ENCODE assay signal across 1 cellular context in the genomic region with DNA sequence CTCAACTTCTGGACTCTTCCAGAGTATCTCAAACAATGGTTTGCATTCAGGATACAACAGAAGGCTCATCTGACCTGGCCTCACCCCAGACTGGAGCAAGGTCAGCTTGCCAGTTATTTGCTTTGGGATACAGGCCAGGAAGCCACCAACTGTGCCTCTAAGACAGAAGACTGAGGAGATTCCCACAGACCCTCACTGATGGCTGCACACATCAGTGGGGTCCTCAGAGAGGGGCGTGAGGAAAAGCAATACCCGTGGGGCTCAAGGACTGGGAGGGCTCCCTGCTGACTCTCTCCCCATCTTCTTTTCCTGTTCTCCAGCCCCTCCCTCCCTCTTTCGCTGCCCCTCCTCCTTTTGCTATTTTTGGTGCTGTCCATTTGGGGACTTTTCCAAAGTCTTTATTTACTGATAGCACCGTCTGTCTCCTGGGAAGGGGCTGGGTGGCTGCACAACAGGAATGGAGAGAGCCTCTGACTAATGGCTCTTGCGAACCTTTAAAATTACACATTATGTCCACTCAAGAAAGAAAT.
TF ChIP-seq lines count a peak whose summit lies in the region.

No MANE protein-coding gene starts in this region.

TF ChIP-seq in HepG2, 621 proteins besides CTCF, POLR2A, EP300 and RAD21 (continued from another document and continues in another):
- TF ChIP-seq, protein P1, sequence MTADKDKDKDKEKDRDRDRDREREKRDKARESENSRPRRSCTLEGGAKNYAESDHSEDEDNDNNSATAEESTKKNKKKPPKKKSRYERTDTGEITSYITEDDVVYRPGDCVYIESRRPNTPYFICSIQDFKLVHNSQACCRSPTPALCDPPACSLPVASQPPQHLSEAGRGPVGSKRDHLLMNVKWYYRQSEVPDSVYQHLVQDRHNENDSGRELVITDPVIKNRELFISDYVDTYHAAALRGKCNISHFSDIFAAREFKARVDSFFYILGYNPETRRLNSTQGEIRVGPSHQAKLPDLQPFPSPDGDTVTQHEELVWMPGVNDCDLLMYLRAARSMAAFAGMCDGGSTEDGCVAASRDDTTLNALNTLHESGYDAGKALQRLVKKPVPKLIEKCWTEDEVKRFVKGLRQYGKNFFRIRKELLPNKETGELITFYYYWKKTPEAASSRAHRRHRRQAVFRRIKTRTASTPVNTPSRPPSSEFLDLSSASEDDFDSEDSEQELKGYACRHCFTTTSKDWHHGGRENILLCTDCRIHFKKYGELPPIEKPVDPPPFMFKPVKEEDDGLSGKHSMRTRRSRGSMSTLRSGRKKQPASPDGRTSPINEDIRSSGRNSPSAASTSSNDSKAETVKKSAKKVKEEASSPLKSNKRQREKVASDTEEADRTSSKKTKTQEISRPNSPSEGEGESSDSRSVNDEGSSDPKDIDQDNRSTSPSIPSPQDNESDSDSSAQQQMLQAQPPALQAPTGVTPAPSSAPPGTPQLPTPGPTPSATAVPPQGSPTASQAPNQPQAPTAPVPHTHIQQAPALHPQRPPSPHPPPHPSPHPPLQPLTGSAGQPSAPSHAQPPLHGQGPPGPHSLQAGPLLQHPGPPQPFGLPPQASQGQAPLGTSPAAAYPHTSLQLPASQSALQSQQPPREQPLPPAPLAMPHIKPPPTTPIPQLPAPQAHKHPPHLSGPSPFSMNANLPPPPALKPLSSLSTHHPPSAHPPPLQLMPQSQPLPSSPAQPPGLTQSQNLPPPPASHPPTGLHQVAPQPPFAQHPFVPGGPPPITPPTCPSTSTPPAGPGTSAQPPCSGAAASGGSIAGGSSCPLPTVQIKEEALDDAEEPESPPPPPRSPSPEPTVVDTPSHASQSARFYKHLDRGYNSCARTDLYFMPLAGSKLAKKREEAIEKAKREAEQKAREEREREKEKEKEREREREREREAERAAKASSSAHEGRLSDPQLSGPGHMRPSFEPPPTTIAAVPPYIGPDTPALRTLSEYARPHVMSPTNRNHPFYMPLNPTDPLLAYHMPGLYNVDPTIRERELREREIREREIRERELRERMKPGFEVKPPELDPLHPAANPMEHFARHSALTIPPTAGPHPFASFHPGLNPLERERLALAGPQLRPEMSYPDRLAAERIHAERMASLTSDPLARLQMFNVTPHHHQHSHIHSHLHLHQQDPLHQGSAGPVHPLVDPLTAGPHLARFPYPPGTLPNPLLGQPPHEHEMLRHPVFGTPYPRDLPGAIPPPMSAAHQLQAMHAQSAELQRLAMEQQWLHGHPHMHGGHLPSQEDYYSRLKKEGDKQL (CRISPR knock-in tag; IDR thresholded peaks at IDR 0.05; ENCODE audit: low read depth): peak; percentile 41; the same call in 1 of the 2 replicates
- TF ChIP-seq ZFYVE20 (CRISPR knock-in tag; IDR thresholded peaks at IDR 0.05; ENCODE audit: borderline replicate concordance, low read depth): no peak
- TF ChIP-seq NCOA1 (CRISPR knock-in tag; IDR thresholded peaks at IDR 0.05): no peak
- TF ChIP-seq SOX6 (IDR thresholded peaks at IDR 0.05): no peak
- TF ChIP-seq SOX6 (CRISPR knock-in tag; IDR thresholded peaks at IDR 0.05): peak; percentile 49; the same call in 1 of the 2 replicates
- no peak for TF ChIP-seq FOXP1 (IDR thresholded peaks at IDR 0.05)
- TF ChIP-seq FOXP1 (CRISPR knock-in tag; IDR thresholded peaks at IDR 0.05): peak; percentile 54; the same call in 1 of the 2 replicates
- TF ChIP-seq, protein P2, sequence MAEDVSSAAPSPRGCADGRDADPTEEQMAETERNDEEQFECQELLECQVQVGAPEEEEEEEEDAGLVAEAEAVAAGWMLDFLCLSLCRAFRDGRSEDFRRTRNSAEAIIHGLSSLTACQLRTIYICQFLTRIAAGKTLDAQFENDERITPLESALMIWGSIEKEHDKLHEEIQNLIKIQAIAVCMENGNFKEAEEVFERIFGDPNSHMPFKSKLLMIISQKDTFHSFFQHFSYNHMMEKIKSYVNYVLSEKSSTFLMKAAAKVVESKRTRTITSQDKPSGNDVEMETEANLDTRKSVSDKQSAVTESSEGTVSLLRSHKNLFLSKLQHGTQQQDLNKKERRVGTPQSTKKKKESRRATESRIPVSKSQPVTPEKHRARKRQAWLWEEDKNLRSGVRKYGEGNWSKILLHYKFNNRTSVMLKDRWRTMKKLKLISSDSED (CRISPR knock-in tag; IDR thresholded peaks at IDR 0.05): no peak
- TF ChIP-seq HDAC1 (CRISPR knock-in tag; IDR thresholded peaks at IDR 0.05): peak; percentile 51
- no peak for TF ChIP-seq ZEB1 (IDR thresholded peaks at IDR 0.05; ENCODE audit: insufficient replicate concordance, low read depth)
- no peak for TF ChIP-seq DNMT1 (CRISPR knock-in tag; IDR thresholded peaks at IDR 0.05)
- no peak for TF ChIP-seq ZNF160 (CRISPR knock-in tag; IDR thresholded peaks at IDR 0.05)
- TF ChIP-seq ARID2 (CRISPR knock-in tag; IDR thresholded peaks at IDR 0.05; ENCODE audit: borderline replicate concordance): no peak
- TF ChIP-seq SUZ12 (IDR thresholded peaks at IDR 0.05; ENCODE audit: low read depth, low read length): no peak
- TF ChIP-seq KDM1A (CRISPR knock-in tag; IDR thresholded peaks at IDR 0.05): no peak
- TF ChIP-seq FLYWCH1 (CRISPR knock-in tag; IDR thresholded peaks at IDR 0.05): no peak
- no peak for TF ChIP-seq REPIN1 (CRISPR knock-in tag; IDR thresholded peaks at IDR 0.05; ENCODE audit: borderline replicate concordance, low read depth)
- TF ChIP-seq HNF4A (CRISPR knock-in tag; IDR thresholded peaks at IDR 0.05): peak; percentile 64
- TF ChIP-seq, protein P3, sequence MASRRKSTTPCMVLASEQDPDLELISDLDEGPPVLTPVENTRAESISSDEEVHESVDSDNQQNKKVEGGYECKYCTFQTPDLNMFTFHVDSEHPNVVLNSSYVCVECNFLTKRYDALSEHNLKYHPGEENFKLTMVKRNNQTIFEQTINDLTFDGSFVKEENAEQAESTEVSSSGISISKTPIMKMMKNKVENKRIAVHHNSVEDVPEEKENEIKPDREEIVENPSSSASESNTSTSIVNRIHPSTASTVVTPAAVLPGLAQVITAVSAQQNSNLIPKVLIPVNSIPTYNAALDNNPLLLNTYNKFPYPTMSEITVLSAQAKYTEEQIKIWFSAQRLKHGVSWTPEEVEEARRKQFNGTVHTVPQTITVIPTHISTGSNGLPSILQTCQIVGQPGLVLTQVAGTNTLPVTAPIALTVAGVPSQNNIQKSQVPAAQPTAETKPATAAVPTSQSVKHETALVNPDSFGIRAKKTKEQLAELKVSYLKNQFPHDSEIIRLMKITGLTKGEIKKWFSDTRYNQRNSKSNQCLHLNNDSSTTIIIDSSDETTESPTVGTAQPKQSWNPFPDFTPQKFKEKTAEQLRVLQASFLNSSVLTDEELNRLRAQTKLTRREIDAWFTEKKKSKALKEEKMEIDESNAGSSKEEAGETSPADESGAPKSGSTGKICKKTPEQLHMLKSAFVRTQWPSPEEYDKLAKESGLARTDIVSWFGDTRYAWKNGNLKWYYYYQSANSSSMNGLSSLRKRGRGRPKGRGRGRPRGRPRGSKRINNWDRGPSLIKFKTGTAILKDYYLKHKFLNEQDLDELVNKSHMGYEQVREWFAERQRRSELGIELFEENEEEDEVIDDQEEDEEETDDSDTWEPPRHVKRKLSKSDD (CRISPR knock-in tag; IDR thresholded peaks at IDR 0.05; ENCODE audit: low read depth): no peak
- TF ChIP-seq HOXA3 (CRISPR knock-in tag; IDR thresholded peaks at IDR 0.05): peak; percentile 50; the same call in 1 of the 2 replicates
- TF ChIP-seq MED8 (CRISPR knock-in tag; IDR thresholded peaks at IDR 0.05; ENCODE audit: insufficient replicate concordance): no peak
- no peak for TF ChIP-seq FOXK2 (IDR thresholded peaks at IDR 0.05)
- TF ChIP-seq, protein P4, sequence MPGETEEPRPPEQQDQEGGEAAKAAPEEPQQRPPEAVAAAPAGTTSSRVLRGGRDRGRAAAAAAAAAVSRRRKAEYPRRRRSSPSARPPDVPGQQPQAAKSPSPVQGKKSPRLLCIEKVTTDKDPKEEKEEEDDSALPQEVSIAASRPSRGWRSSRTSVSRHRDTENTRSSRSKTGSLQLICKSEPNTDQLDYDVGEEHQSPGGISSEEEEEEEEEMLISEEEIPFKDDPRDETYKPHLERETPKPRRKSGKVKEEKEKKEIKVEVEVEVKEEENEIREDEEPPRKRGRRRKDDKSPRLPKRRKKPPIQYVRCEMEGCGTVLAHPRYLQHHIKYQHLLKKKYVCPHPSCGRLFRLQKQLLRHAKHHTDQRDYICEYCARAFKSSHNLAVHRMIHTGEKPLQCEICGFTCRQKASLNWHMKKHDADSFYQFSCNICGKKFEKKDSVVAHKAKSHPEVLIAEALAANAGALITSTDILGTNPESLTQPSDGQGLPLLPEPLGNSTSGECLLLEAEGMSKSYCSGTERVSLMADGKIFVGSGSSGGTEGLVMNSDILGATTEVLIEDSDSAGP (CRISPR knock-in tag; IDR thresholded peaks at IDR 0.05; ENCODE audit: borderline replicate concordance): peak; percentile 28; the same call in 1 of the 2 replicates
- TF ChIP-seq, protein P5, sequence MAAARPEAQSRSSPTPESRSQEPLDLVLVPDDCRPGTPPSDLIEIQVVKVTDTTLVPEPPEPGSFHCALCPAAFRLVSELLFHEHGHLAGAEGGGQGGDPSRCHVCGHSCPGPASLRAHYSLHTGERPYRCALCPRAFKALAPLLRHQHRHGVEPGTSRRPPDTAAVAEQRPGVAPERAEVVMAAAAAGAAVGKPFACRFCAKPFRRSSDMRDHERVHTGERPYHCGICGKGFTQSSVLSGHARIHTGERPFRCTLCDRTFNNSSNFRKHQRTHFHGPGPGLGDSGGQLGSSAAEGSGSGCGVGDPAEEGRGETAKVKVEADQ (CRISPR knock-in tag; IDR thresholded peaks at IDR 0.05; ENCODE audit: borderline replicate concordance): no peak
- TF ChIP-seq ZNF253 (CRISPR knock-in tag; IDR thresholded peaks at IDR 0.05; ENCODE audit: borderline replicate concordance): no peak
- TF ChIP-seq, protein P6, sequence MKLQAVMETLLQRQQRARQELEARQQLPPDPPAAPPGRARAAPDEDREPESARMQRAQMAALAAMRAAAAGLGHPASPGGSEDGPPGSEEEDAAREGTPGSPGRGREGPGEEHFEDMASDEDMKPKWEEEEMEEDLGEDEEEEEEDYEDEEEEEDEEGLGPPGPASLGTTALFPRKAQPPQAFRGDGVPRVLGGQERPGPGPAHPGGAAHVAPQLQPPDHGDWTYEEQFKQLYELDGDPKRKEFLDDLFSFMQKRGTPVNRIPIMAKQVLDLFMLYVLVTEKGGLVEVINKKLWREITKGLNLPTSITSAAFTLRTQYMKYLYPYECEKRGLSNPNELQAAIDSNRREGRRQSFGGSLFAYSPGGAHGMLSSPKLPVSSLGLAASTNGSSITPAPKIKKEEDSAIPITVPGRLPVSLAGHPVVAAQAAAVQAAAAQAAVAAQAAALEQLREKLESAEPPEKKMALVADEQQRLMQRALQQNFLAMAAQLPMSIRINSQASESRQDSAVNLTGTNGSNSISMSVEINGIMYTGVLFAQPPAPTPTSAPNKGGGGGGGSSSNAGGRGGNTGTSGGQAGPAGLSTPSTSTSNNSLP (IDR thresholded peaks at IDR 0.05; ENCODE audit: low read depth, low read length): 0 out of 2 replicates have a peak, but pooled peaks have one; percentile 13
- TF ChIP-seq ZNF615 (CRISPR knock-in tag; IDR thresholded peaks at IDR 0.05; ENCODE audit: borderline replicate concordance): no peak
- TF ChIP-seq PAF1 (CRISPR knock-in tag; IDR thresholded peaks at IDR 0.05): no peak
- no peak for TF ChIP-seq MZF1 (CRISPR knock-in tag; IDR thresholded peaks at IDR 0.05; ENCODE audit: borderline replicate concordance)
- TF ChIP-seq SMAD9 (CRISPR knock-in tag; IDR thresholded peaks at IDR 0.05): no peak
- TF ChIP-seq, protein P7, sequence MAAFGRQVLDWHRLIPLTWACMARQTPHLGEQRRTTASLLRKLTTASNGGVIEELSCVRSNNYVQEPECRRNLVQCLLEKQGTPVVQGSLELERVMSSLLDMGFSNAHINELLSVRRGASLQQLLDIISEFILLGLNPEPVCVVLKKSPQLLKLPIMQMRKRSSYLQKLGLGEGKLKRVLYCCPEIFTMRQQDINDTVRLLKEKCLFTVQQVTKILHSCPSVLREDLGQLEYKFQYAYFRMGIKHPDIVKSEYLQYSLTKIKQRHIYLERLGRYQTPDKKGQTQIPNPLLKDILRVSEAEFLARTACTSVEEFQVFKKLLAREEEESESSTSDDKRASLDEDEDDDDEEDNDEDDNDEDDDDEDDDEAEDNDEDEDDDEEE (CRISPR knock-in tag; IDR thresholded peaks at IDR 0.05): no peak
- TF ChIP-seq ZNF746 (CRISPR knock-in tag; IDR thresholded peaks at IDR 0.05): peak; percentile 26; the same call in 1 of the 2 replicates
- TF ChIP-seq, protein P8, sequence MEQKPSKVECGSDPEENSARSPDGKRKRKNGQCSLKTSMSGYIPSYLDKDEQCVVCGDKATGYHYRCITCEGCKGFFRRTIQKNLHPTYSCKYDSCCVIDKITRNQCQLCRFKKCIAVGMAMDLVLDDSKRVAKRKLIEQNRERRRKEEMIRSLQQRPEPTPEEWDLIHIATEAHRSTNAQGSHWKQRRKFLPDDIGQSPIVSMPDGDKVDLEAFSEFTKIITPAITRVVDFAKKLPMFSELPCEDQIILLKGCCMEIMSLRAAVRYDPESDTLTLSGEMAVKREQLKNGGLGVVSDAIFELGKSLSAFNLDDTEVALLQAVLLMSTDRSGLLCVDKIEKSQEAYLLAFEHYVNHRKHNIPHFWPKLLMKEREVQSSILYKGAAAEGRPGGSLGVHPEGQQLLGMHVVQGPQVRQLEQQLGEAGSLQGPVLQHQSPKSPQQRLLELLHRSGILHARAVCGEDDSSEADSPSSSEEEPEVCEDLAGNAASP (CRISPR knock-in tag; IDR thresholded peaks at IDR 0.05; ENCODE audit: borderline replicate concordance): peak; percentile 98
- no peak for TF ChIP-seq ZNF282 (IDR thresholded peaks at IDR 0.05; ENCODE audit: partially characterized antibody)
- no peak for TF ChIP-seq ZNF326 (CRISPR knock-in tag; IDR thresholded peaks at IDR 0.05; ENCODE audit: borderline replicate concordance)
- TF ChIP-seq ZNF510 (CRISPR knock-in tag; IDR thresholded peaks at IDR 0.05; ENCODE audit: low read depth): no peak
- TF ChIP-seq, protein P9, sequence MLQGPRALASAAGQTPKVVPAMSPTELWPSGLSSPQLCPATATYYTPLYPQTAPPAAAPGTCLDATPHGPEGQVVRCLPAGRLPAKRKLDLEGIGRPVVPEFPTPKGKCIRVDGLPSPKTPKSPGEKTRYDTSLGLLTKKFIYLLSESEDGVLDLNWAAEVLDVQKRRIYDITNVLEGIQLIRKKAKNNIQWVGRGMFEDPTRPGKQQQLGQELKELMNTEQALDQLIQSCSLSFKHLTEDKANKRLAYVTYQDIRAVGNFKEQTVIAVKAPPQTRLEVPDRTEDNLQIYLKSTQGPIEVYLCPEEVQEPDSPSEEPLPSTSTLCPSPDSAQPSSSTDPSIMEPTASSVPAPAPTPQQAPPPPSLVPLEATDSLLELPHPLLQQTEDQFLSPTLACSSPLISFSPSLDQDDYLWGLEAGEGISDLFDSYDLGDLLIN (CRISPR knock-in tag; IDR thresholded peaks at IDR 0.05; ENCODE audit: borderline replicate concordance): no peak
- TF ChIP-seq ZBTB7A (CRISPR knock-in tag; IDR thresholded peaks at IDR 0.05): no peak
- peak; percentile 73; the same call in 1 of the 2 replicates for TF ChIP-seq SP5 (CRISPR knock-in tag; IDR thresholded peaks at IDR 0.05; ENCODE audit: borderline replicate concordance, low read depth)
- TF ChIP-seq GLI4 (CRISPR knock-in tag; IDR thresholded peaks at IDR 0.05; ENCODE audit: borderline replicate concordance): no peak
- TF ChIP-seq ZNF556 (CRISPR knock-in tag; IDR thresholded peaks at IDR 0.05; ENCODE audit: borderline replicate concordance): peak; percentile 34; the same call in 1 of the 2 replicates
- no peak for TF ChIP-seq GTF3A (CRISPR knock-in tag; conservative IDR thresholded peaks at IDR 0.05)
- no peak for TF ChIP-seq REL (CRISPR knock-in tag; conservative IDR thresholded peaks at IDR 0.05)
- no peak for TF ChIP-seq MTA3 (CRISPR knock-in tag; IDR thresholded peaks at IDR 0.05)
